18 cellular contexts compared by ENCODE assay signal in the genomic region with DNA sequence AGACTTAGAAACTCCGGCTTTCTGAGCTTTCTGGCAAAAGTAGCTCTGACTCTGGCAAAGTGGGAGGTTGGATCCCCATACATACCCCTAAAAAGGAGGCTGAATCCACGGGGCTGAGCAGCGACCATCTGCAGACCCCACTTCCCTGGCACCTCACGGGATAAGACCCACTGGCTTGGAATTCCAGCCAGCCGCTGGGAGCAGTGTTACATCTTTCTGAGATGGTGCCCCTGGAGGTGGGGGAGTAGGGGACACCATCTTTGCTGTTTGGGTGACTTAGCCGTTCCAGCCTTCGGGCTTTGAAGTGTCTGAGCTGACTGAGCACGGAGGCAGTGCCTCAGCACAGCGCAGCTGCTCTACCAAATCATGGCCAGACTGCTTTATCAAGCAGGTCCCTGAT. TPM values are rescaled to one million over a fixed set of nuclear protein-coding genes. Genes with fewer than 3 reads are reported as not detected.
DNase-seq lines count a peak whose midpoint lies in the region; ATAC-seq and TF ChIP-seq lines count a peak whose summit lies in the region.
"Had no signal": no experiment of that assay in that cellular context is flagged by ENCODE, and none has a peak within 500 bp of the region (broad histone marks: within the 10 kb centered on the region; RNA-seq: fewer than 3 reads in every experiment).

No MANE protein-coding gene starts in this region.

- H3K27me3 ChIP-seq in neural progenitor cell: no peaks in the 10 kb centered on the region
- H3K27me3 ChIP-seq in PC-3 (ENCODE audit: low read length): no peaks in the 10 kb centered on the region

- peak overlapping the region; percentile 74 for H2AFZ ChIP-seq in neural progenitor cell (replicated peaks)
- no peak overlapping the region for H2AFZ ChIP-seq in PC-3 (ENCODE audit: low read length)

- H3K4me1 ChIP-seq in neural progenitor cell (no peaks in the 10 kb centered on the region), PC-3 (ENCODE audit: insufficient read depth, low read length) (no peaks in the 10 kb centered on the region)

- POLR2A ChIA-PET in WTC11 (lab: Charles Lee): no interaction called here
- POLR2A ChIA-PET in PC-3 (lab: Charles Lee; ENCODE audit: unreplicated experiment): no interaction called here

- H3K27ac ChIP-seq in neural progenitor cell (no peak overlapping the region), PC-3 (ENCODE audit: low read length) (no peak overlapping the region)
- H3K27ac ChIP-seq: SK-N-MC had no signal

- H3K4me3 ChIP-seq in neural progenitor cell (no peak overlapping the region), PC-3 (ENCODE audit: low read length) (no peak overlapping the region)
- H3K4me3 ChIP-seq: GM12878, SK-N-MC had no signal

- no TSS peak for BruUV-seq in PC-3 (replicated peaks; lab: Mats Ljungman, UMichigan)

- CTCF ChIA-PET in WTC11 (lab: Charles Lee) (interaction anchor here (0.6 to 2.4 kb wide), 6 partner anchors 15 to 306 kb away, joined by 3 to 22 read pairs (median 4); no protein-coding TSS in a partner anchor), PC-3 (lab: Charles Lee) (no interaction called here)

- DNase-seq in DMS53 (lab: John Stamatoyannopoulos, UW) (peak; percentile 15), DMS53 treated with DMSO at 0.1 percent for 48 hours (lab: John Stamatoyannopoulos, UW; ENCODE audit: unreplicated experiment) (no peak), H4 (ENCODE audit: low spot score) (peak; percentile 15), WTC11 (ENCODE audit: low spot score) (no peak), neural progenitor cell (ENCODE audit: low spot score) (no peak), NCI-H2227 treated with DMSO at 0.1 percent for 48 hours (lab: John Stamatoyannopoulos, UW) (no peak), islet precursor cell (no peak), PC-3 (no peak)
- DNase-seq: AML-193; C1 segment of cervical spinal cord; CD8-positive, alpha-beta memory T cell; DMS79 treated with DMSO at 0.1 percent for 48 hours; NCI-H2029 treated with DMSO at 0.1 percent for 48 hours; NCI-H2171 had no signal

- H3K27ac Mint-ChIP-seq in WTC11 (no peak overlapping the region), neural progenitor cell (no peak overlapping the region)
- H3K27ac Mint-ChIP-seq: CD8-positive, alpha-beta memory T cell had no signal

- ATAC-seq in WTC11: peak; percentile 21
- ATAC-seq in PC-3: no peak
- ATAC-seq: Right ventricle myocardium inferior had no signal

- H3K9me3 Mint-ChIP-seq in WTC11 (peaks cover 4% of the 10 kb centered on the region), neural progenitor cell (peaks cover 8% of the 10 kb centered on the region)

- no peaks in the 10 kb centered on the region; the same call in 1 of the 2 replicates for H3K27me3 Mint-ChIP-seq in WTC11 (ENCODE audit: low read depth)
- H3K27me3 Mint-ChIP-seq in neural progenitor cell (ENCODE audit: insufficient read depth, low read depth): peaks cover 3% of the 10 kb centered on the region
- H3K27me3 Mint-ChIP-seq: CD8-positive, alpha-beta memory T cell had no signal

- TF ChIP-seq CTCF in WTC11 (IDR thresholded peaks at IDR 0.05) (no peak), neural progenitor cell (IDR thresholded peaks at IDR 0.05) (no peak), PC-3 (conservative IDR thresholded peaks at IDR 0.05; ENCODE audit: low read depth, low read length) (no peak)

- H3K4me3 Mint-ChIP-seq in WTC11 (no peak overlapping the region), neural progenitor cell (no peak overlapping the region)
- H3K4me3 Mint-ChIP-seq: CD8-positive, alpha-beta memory T cell had no signal

- H4K20me1 ChIP-seq in neural progenitor cell (ENCODE audit: low read depth) (no peaks in the 10 kb centered on the region), PC-3 (ENCODE audit: low read length) (no peaks in the 10 kb centered on the region)

- H3K36me3 ChIP-seq in neural progenitor cell (no peaks in the 10 kb centered on the region), PC-3 (ENCODE audit: low read depth, low read length) (no peaks in the 10 kb centered on the region)

- H3K9ac ChIP-seq in neural progenitor cell (no peak overlapping the region), PC-3 (ENCODE audit: low read length) (no peak overlapping the region)

- no peaks in the 10 kb centered on the region for H3K9me2 ChIP-seq in PC-3 (replicated peaks; ENCODE audit: low read length)

- H3K4me2 ChIP-seq in neural progenitor cell (no peak overlapping the region), PC-3 (ENCODE audit: low read length) (no peak overlapping the region)

- H3F3A ChIP-seq in neural progenitor cell (ENCODE audit: low read depth): no peaks in the 10 kb centered on the region
- H3F3A ChIP-seq in PC-3 (ENCODE audit: low read length, unreplicated experiment): no peaks in the 10 kb centered on the region

- H3K9me3 ChIP-seq in neural progenitor cell (ENCODE audit: low read depth): no peaks in the 10 kb centered on the region
- no peaks in the 10 kb centered on the region for H3K9me3 ChIP-seq in PC-3 (ENCODE audit: low read length)

- intact Hi-C loops in PC-3 (cut with micrococcal nuclease): loop anchor here (10.0 kb wide), 1 partner anchor 306 kb away; no protein-coding TSS in a partner anchor

- H3K36me3 Mint-ChIP-seq in WTC11: no peaks in the 10 kb centered on the region
- no peaks in the 10 kb centered on the region for H3K36me3 Mint-ChIP-seq in neural progenitor cell
- H3K36me3 Mint-ChIP-seq: CD8-positive, alpha-beta memory T cell had no signal

- peaks cover 9% of the 10 kb centered on the region for H3K4me1 Mint-ChIP-seq in WTC11
- H3K4me1 Mint-ChIP-seq in neural progenitor cell: no peaks in the 10 kb centered on the region
- H3K4me1 Mint-ChIP-seq: CD8-positive, alpha-beta memory T cell had no signal

- no peaks in the 10 kb centered on the region for H3K79me2 ChIP-seq in neural progenitor cell (ENCODE audit: low read depth)
- H3K79me2 ChIP-seq in PC-3 (ENCODE audit: low read length): no peaks in the 10 kb centered on the region

TF ChIP-seq in WTC11, 78 proteins besides CTCF, POLR2A, EP300 and RAD21:
- TF ChIP-seq, protein P1, sequence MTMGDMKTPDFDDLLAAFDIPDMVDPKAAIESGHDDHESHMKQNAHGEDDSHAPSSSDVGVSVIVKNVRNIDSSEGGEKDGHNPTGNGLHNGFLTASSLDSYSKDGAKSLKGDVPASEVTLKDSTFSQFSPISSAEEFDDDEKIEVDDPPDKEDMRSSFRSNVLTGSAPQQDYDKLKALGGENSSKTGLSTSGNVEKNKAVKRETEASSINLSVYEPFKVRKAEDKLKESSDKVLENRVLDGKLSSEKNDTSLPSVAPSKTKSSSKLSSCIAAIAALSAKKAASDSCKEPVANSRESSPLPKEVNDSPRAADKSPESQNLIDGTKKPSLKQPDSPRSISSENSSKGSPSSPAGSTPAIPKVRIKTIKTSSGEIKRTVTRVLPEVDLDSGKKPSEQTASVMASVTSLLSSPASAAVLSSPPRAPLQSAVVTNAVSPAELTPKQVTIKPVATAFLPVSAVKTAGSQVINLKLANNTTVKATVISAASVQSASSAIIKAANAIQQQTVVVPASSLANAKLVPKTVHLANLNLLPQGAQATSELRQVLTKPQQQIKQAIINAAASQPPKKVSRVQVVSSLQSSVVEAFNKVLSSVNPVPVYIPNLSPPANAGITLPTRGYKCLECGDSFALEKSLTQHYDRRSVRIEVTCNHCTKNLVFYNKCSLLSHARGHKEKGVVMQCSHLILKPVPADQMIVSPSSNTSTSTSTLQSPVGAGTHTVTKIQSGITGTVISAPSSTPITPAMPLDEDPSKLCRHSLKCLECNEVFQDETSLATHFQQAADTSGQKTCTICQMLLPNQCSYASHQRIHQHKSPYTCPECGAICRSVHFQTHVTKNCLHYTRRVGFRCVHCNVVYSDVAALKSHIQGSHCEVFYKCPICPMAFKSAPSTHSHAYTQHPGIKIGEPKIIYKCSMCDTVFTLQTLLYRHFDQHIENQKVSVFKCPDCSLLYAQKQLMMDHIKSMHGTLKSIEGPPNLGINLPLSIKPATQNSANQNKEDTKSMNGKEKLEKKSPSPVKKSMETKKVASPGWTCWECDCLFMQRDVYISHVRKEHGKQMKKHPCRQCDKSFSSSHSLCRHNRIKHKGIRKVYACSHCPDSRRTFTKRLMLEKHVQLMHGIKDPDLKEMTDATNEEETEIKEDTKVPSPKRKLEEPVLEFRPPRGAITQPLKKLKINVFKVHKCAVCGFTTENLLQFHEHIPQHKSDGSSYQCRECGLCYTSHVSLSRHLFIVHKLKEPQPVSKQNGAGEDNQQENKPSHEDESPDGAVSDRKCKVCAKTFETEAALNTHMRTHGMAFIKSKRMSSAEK (CRISPR knock-in tag; IDR thresholded peaks at IDR 0.05; ENCODE audit: borderline replicate concordance): no peak
- no peak for TF ChIP-seq ZNF138 (CRISPR knock-in tag; conservative IDR thresholded peaks at IDR 0.05)
TF ChIP-seq in WTC11: peak in this region for 0.

RNA-seq across cellular contexts. Expression of a gene that starts 45.0 kb away (rescaled TPM):
- total RNA-seq in H4 (2014; rRNA removed; shearing (Covaris generic)): not detected in 2 replicates
- total RNA-seq in WTC11 (2021) (0.87 to 1.5 TPM (median 0.94 TPM) in 3 replicates), neural progenitor cell (ENCODE audit: low replicate concordance) (13.6 and 22.2 TPM in 2 replicates), PC-3 (2014; rRNA removed) (not detected in 2 replicates)
- total RNA-seq: A172; CD8-positive, alpha-beta memory T cell; Right ventricle myocardium inferior had no signal

Comparison
In these comparisons a context has a peak if more than half of its experiments do, and no peak if none do; other contexts are left out.
1. DNase-seq: peak in DMS53 (single experiment) and H4 (single experiment); none in DMS53 treated with DMSO at 0.1 percent for 48 hours (single experiment), WTC11 (single experiment), neural progenitor cell (single experiment), NCI-H2227 treated with DMSO at 0.1 percent for 48 hours (single experiment), islet precursor cell (single experiment) and PC-3 (single experiment).